20 cellular contexts compared by ENCODE assay signal in the genomic region with DNA sequence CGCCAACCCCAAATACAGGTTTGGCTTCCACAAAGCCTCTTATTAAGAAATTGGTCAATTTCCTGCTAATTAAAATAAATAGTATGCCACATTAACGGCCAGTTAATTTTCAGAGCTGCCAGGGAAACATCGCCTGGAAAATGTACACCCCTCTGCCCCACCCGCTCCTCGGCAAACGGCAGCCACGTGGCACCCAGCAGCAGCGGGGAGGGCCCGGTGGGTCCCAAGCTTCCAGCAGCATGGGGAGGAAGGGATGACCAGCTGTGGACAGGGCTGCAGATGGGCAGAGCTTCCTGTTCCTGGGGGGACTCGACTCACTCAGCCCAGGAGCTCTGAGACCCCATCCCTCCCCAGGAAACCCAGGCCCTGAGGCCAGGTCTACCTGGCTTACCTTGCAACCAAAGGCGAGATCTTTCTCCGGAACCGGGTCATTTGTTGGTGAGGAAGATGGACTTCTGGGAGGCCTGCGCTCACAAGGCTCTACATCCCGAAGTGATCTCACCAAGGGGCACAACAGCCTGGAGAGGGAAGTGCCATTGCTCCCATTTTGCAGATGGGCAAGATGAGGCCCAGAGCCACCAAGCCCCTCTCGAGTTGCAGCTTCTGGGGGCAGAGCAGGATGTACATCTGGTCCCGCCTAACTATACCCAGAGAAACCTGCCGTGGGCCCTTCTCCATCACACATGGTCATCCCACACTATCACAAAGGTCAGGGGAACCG.
A peak's percentile ranks its signal among the peaks of the same experiment; 100 is the strongest.
DNase-seq lines count a peak whose midpoint lies in the region; ATAC-seq and TF ChIP-seq lines count a peak whose summit lies in the region.
"Had no signal": no experiment of that assay in that cellular context is flagged by ENCODE, and none has a peak within 500 bp of the region (broad histone marks: within the 10 kb centered on the region; RNA-seq: fewer than 3 reads in every experiment).

No MANE protein-coding gene starts in this region.

- H3K27ac Mint-ChIP-seq in mesothelial cell of epicardium (peak overlapping the region; percentile 95), progenitor cell of endocrine pancreas (peak overlapping the region; percentile 39)
- H3K27ac Mint-ChIP-seq: CD4-positive, alpha-beta memory T cell had no signal

- H3K27me3 Mint-ChIP-seq in mesothelial cell of epicardium (ENCODE audit: low read depth): no peaks in the 10 kb centered on the region
- H3K27me3 Mint-ChIP-seq in progenitor cell of endocrine pancreas: no peaks in the 10 kb centered on the region

- H3K4me1 Mint-ChIP-seq in mesothelial cell of epicardium (peaks cover 48% of the 10 kb centered on the region), progenitor cell of endocrine pancreas (ENCODE audit: low read depth) (peaks cover 1% of the 10 kb centered on the region)
- H3K4me1 Mint-ChIP-seq: CD4-positive, alpha-beta memory T cell had no signal

- H3K4me3 Mint-ChIP-seq in mesothelial cell of epicardium: no peak overlapping the region
- H3K4me3 Mint-ChIP-seq in progenitor cell of endocrine pancreas (ENCODE audit: low read depth): no peak overlapping the region
- H3K4me3 Mint-ChIP-seq: CD4-positive, alpha-beta memory T cell had no signal

- ATAC-seq in GM19324 (IDR thresholded peaks at IDR 0.05; ENCODE audit: low FRiP score, unreplicated experiment) (no peak), GM18861 (IDR thresholded peaks at IDR 0.05; ENCODE audit: unreplicated experiment) (no peak)
- ATAC-seq: GM12878, HCT116, Panc1 had no signal

- H3K9me3 Mint-ChIP-seq in mesothelial cell of epicardium (no peaks in the 10 kb centered on the region), progenitor cell of endocrine pancreas (ENCODE audit: low read depth) (no peaks in the 10 kb centered on the region)
- H3K9me3 Mint-ChIP-seq: CD4-positive, alpha-beta memory T cell had no signal

- DNase-seq in COR-L47 (lab: John Stamatoyannopoulos, UW) (peak; percentile 52), NCI-H69 (lab: John Stamatoyannopoulos, UW) (peak; percentile 52), mesothelial cell of epicardium (ENCODE audit: low spot score in 2 of 2, unreplicated experiment in 2 of 2) (no peak), progenitor cell of endocrine pancreas (ENCODE audit: low spot score, unreplicated experiment) (no peak), NOMO-1 treated with dmso at 0.1 percent for 144 hours (lab: John Stamatoyannopoulos, UW; ENCODE audit: unreplicated experiment) (no peak)
- DNase-seq in stimulated activated CD4-positive, alpha-beta T cell treated with anti-CD3 and anti-CD28 coated beads, Interleukin-12 subunit alpha, Interleukin-12 subunit beta, amount 100 ng/mL, for 4 hours: no peak
- DNase-seq: CD4-positive, alpha-beta memory T cell; DMS53; EL; GM23248; NCI-H1105; NCI-H187; NCI-H2107; NCI-H510A; SJCRH30 had no signal

- TF ChIP-seq CTCF in mesothelial cell of epicardium (IDR thresholded peaks at IDR 0.05; ENCODE audit: unreplicated experiment) (no peak), progenitor cell of endocrine pancreas (IDR thresholded peaks at IDR 0.05; ENCODE audit: unreplicated experiment) (no peak)

- H3K36me3 Mint-ChIP-seq in mesothelial cell of epicardium: no peaks in the 10 kb centered on the region
- no peaks in the 10 kb centered on the region for H3K36me3 Mint-ChIP-seq in progenitor cell of endocrine pancreas (ENCODE audit: insufficient read depth)
- H3K36me3 Mint-ChIP-seq: CD4-positive, alpha-beta memory T cell had no signal

Comparison
In these comparisons a context has a peak if more than half of its experiments do, and no peak if none do; other contexts are left out.
1. DNase-seq: peak in COR-L47 (single experiment) and NCI-H69 (single experiment); none in mesothelial cell of epicardium (0 of 2), progenitor cell of endocrine pancreas (single experiment), NOMO-1 treated with dmso at 0.1 percent for 144 hours (single experiment) and stimulated activated CD4-positive, alpha-beta T cell treated with anti-CD3 and anti-CD28 coated beads, Interleukin-12 subunit alpha, Interleukin-12 subunit beta, amount 100 ng/mL, for 4 hours (single experiment).